ENCODE assay signal across 11 cellular contexts in the genomic region with DNA sequence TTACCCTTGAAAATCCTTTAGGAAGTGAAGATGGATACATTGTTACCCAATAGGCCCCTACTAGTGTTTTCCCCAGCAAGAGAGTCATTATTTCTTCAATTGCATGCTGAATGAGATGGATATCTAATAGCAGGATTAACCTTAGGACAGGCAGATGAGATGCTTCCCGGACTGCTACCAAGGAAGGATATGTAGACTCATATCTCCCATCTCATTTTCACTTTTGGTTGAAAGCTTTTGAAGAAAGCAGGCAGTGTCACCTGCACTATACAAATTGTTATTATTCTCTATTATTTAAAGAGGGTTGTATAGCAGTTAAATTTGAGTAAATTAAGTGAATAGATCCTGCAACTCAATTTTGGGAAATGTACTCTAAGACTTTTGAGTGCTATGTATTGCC.
"Had no signal": no experiment of that assay in that cellular context is flagged by ENCODE, and none has a peak within 500 bp of the region (broad histone marks: within the 10 kb centered on the region; RNA-seq: fewer than 3 reads in every experiment).

No MANE protein-coding gene starts in this region.

- ATAC-seq: GM23338, HCT116 had no signal

- H2AFZ ChIP-seq: GM23248, GM23338 had no signal

- FAIRE-seq: H1, H54 had no signal

- H3K9me3 Mint-ChIP-seq: GM23338, HFFc6 had no signal

- H3K9ac ChIP-seq: GM23248 had no signal

- H3K4me3 Mint-ChIP-seq: GM23338, H9, HFFc6 had no signal

- H3K36me3 ChIP-seq: HAP-1 had no signal

- DNase-seq: GM23248, GOT3, H7, H9, HCEC 1CT, HFFc6 had no signal

- H3K4me3 ChIP-seq: GM23248, GM23338, HAP-1 had no signal

- H3K4me1 ChIP-seq: HAP-1 had no signal

- H3K27ac Mint-ChIP-seq: GM23338, H9, HFFc6 had no signal

- H3K27ac ChIP-seq: GM23248 had no signal

- H3K4me2 ChIP-seq: GM23338 had no signal
